ENCODE assay signal across 8 cellular contexts in genomic region chr6:42782689-42783176, GRCh38.
A peak's percentile ranks its signal among the peaks of the same experiment; 100 is the strongest.
DNase-seq lines count a peak whose midpoint lies in the region; TF ChIP-seq lines count a peak whose summit lies in the region.

No MANE protein-coding gene starts in this region.

- peaks cover 21% of the 10 kb centered on the region for H3K4me1 ChIP-seq in neuron (ENCODE audit: insufficient read depth, low read length)
- peaks cover 16% of the 10 kb centered on the region for H3K4me1 ChIP-seq in stomach smooth muscle (ENCODE audit: control insufficient read depth, insufficient read depth, low read length)

- peak overlapping the region; percentile 92 to 100 for H3K9ac ChIP-seq in stomach smooth muscle (ENCODE audit: low read length in 2 of 2)

- peak overlapping the region; percentile 100 for H3K27ac ChIP-seq in stomach smooth muscle (ENCODE audit: low read length)

- no peak overlapping the region for H2AFZ ChIP-seq in neuron (ENCODE audit: low read depth, low read length)

- no peak for TF ChIP-seq CTCF in AG10803 (conservative IDR thresholded peaks at IDR 0.05; ENCODE audit: low read length)

- peak; percentile 94 for DNase-seq in AG10803 (ENCODE audit: low read depth)
- DNase-seq in GM19238 (ENCODE audit: insufficient read length, low spot score), result peak; percentile 59
- DNase-seq in LoVo (ENCODE audit: low spot score), result peak; percentile 68
- DNase-seq in SIG-M5 treated with dmso at 0.1 percent for 504 hours (lab: John Stamatoyannopoulos, UW; ENCODE audit: unreplicated experiment), result peak; percentile 89
- DNase-seq in activated naive CD4-positive, alpha-beta T cell (lab: John Stamatoyannopoulos, UW), result peak; percentile 71 to 76 (median 74)
- DNase-seq in foreskin melanocyte, result peak; percentile 70

- H3K9me3 ChIP-seq in neuron (ENCODE audit: low read length) (no peaks in the 10 kb centered on the region), stomach smooth muscle (ENCODE audit: control insufficient read depth in 2 of 2, low read length in 2 of 2) (no peaks in the 10 kb centered on the region)

- no peaks in the 10 kb centered on the region for H3K27me3 ChIP-seq in neuron (ENCODE audit: insufficient read depth, low read length)
- no peaks in the 10 kb centered on the region for H3K27me3 ChIP-seq in stomach smooth muscle (ENCODE audit: control insufficient read depth in 1 of 2, insufficient read depth in 2 of 2, low read length in 2 of 2)

- H3K36me3 ChIP-seq in neuron (ENCODE audit: insufficient read depth, low read length) (no peaks in the 10 kb centered on the region), stomach smooth muscle (ENCODE audit: control insufficient read depth in 2 of 2, insufficient read depth in 2 of 2, low read length in 2 of 2) (no peaks in the 10 kb centered on the region)

- H3K4me3 ChIP-seq in AG10803 (ENCODE audit: low read length) (peak overlapping the region; percentile 78), neuron (ENCODE audit: low read length) (peak overlapping the region; percentile 63), stomach smooth muscle (ENCODE audit: low read length in 2 of 2) (peak overlapping the region; percentile 83 to 94)

Comparison
In these comparisons a context has a peak if more than half of its experiments do, and no peak if none do; other contexts are left out.
1. Peak in every context shown above with its lines: DNase-seq, H3K4me3 ChIP-seq and H3K27ac ChIP-seq.